13 cellular contexts compared by ENCODE assay signal in genomic region chr12:958449-959123, GRCh38. TPM values are rescaled to one million over a fixed set of nuclear protein-coding genes. Genes with fewer than 3 reads are reported as not detected.
A peak's percentile ranks its signal among the peaks of the same experiment; 100 is the strongest.
DNase-seq lines count a peak whose midpoint lies in the region; ATAC-seq and TF ChIP-seq lines count a peak whose summit lies in the region.
"Had no signal": no experiment of that assay in that cellular context is flagged by ENCODE, and none has a peak within 500 bp of the region (broad histone marks: within the 10 kb centered on the region; RNA-seq: fewer than 3 reads in every experiment).

No MANE protein-coding gene starts in this region.

- no peaks in the 10 kb centered on the region for H3K4me1 Mint-ChIP-seq in activated T-cell treated with anti-CD3 and anti-CD28 coated beads, Interleukin-2, amount 50 U/mL, for 72 hours (ENCODE audit: low read depth)
- H3K4me1 Mint-ChIP-seq in naive thymus-derived CD8-positive, alpha-beta T cell, result no peaks in the 10 kb centered on the region

- H3K27ac Mint-ChIP-seq in activated T-cell treated with anti-CD3 and anti-CD28 coated beads, Interleukin-2, amount 50 U/mL, for 72 hours, result no peak overlapping the region
- no peak overlapping the region for H3K27ac Mint-ChIP-seq in naive thymus-derived CD8-positive, alpha-beta T cell

- in situ Hi-C loops in GM13976 (cut with MboI; ENCODE audit: low sequenced_read_pairs, unreplicated experiment), result loop anchor here (10.0 kb wide), 2 partner anchors 136 to 384 kb away; no protein-coding TSS in a partner anchor

- H3K4me3 Mint-ChIP-seq in activated T-cell treated with anti-CD3 and anti-CD28 coated beads, Interleukin-2, amount 50 U/mL, for 72 hours, result no peak overlapping the region
- H3K4me3 Mint-ChIP-seq in naive thymus-derived CD8-positive, alpha-beta T cell, result no peak overlapping the region

- TF ChIP-seq CTCF in GM13976 (IDR thresholded peaks at IDR 0.05; ENCODE audit: borderline replicate concordance, control extremely low read depth, extremely low read depth, insufficient read depth, missing control alignments), result no peak

- no peaks in the 10 kb centered on the region for H3K27me3 Mint-ChIP-seq in activated T-cell treated with anti-CD3 and anti-CD28 coated beads, Interleukin-2, amount 50 U/mL, for 72 hours (ENCODE audit: low read depth)
- H3K27me3 Mint-ChIP-seq in naive thymus-derived CD8-positive, alpha-beta T cell, result no peaks in the 10 kb centered on the region

- peak; percentile 80 for ATAC-seq in GM21786 (IDR thresholded peaks at IDR 0.05; ENCODE audit: unreplicated experiment)
- ATAC-seq in activated T-cell treated with anti-CD3 and anti-CD28 coated beads, Interleukin-2, amount 50 U/mL, for 72 hours (replicated peaks in 1 of 2), result no peak
- ATAC-seq in naive thymus-derived CD8-positive, alpha-beta T cell, result no peak
- ATAC-seq in HG02870 (IDR thresholded peaks at IDR 0.05; ENCODE audit: unreplicated experiment), result no peak

- POLR2A ChIA-PET in naive thymus-derived CD8-positive, alpha-beta T cell (lab: Charles Lee), result interaction anchor here (1.2 kb wide), 1 partner anchor 143 kb away, joined by 3 read pairs; no protein-coding TSS in a partner anchor

- DNase-seq in GM13976 (ENCODE audit: low spot score) (peak; percentile 70), LHCN-M2 (ENCODE audit: low read depth) (peak; percentile 32), iris pigment epithelial cell (ENCODE audit: low read depth) (peak; percentile 43), medulla oblongata (ENCODE audit: extremely low spot score) (no peak)
- DNase-seq in activated T-cell treated with anti-CD3 and anti-CD28 coated beads, Interleukin-2, amount 50 U/mL, for 72 hours, result no peak
- DNase-seq in naive thymus-derived CD8-positive, alpha-beta T cell, result no peak
- DNase-seq: activated CD4-positive, alpha-beta T cell treated with anti-CD3 and anti-CD28 coated beads for 48 hours; DMS53; mesendoderm; NCI-H1694; RPMI8226 had no signal

- no peaks in the 10 kb centered on the region for H3K36me3 Mint-ChIP-seq in activated T-cell treated with anti-CD3 and anti-CD28 coated beads, Interleukin-2, amount 50 U/mL, for 72 hours (ENCODE audit: insufficient read depth in 2 of 2)
- no peaks in the 10 kb centered on the region for H3K36me3 Mint-ChIP-seq in naive thymus-derived CD8-positive, alpha-beta T cell

- H3K9me3 Mint-ChIP-seq in activated T-cell treated with anti-CD3 and anti-CD28 coated beads, Interleukin-2, amount 50 U/mL, for 72 hours, result no peaks in the 10 kb centered on the region
- no peaks in the 10 kb centered on the region for H3K9me3 Mint-ChIP-seq in naive thymus-derived CD8-positive, alpha-beta T cell

RNA-seq across cellular contexts. Expression of gene RAD52, which starts 9.1 kb away (rescaled TPM):
- 14.4 and 16.7 TPM in 2 replicates for total RNA-seq in LHCN-M2 (2014; rRNA removed)
- 4.9 TPM for polyA plus RNA-seq in LHCN-M2 (2012)
- total RNA-seq in activated T-cell treated with anti-CD3 and anti-CD28 coated beads, Interleukin-2, amount 50 U/mL, for 72 hours, result 10 to 100 TPM; 12.1 to 18.1 TPM
- total RNA-seq in naive thymus-derived CD8-positive, alpha-beta T cell, result 10 to 100 TPM; 28.9 to 30.0 TPM
- polyA plus RNA-seq in naive thymus-derived CD8-positive, alpha-beta T cell, result 1 to 10 TPM; 2.1 to 4.9 (median 3.4) TPM

RNA-seq across cellular contexts. Expression of gene ERC1, which starts 32.4 kb away (rescaled TPM):
- 19.0 and 19.3 TPM in 2 replicates for total RNA-seq in LHCN-M2 (2014; rRNA removed)
- 10.5 TPM for polyA plus RNA-seq in LHCN-M2 (2012)
- total RNA-seq in activated T-cell treated with anti-CD3 and anti-CD28 coated beads, Interleukin-2, amount 50 U/mL, for 72 hours, result 10 to 100 TPM; 27.5 to 28.9 TPM
- total RNA-seq in naive thymus-derived CD8-positive, alpha-beta T cell, result 10 to 100 TPM; 44.1 to 51.9 TPM
- 10 to 100 TPM; 14.0 to 22.5 (median 14.3) TPM for polyA plus RNA-seq in naive thymus-derived CD8-positive, alpha-beta T cell

Comparison
In these comparisons a context has a peak if more than half of its experiments do, and no peak if none do; other contexts are left out.
1. DNase-seq: peak in GM13976 (single experiment), LHCN-M2 (single experiment) and iris pigment epithelial cell (single experiment); none in activated T-cell treated with anti-CD3 and anti-CD28 coated beads, Interleukin-2, amount 50 U/mL, for 72 hours (0 of 2), naive thymus-derived CD8-positive, alpha-beta T cell (0 of 10) and medulla oblongata (single experiment).